Comparison of ENCODE assay signal across 9 cellular contexts in the genomic region with DNA sequence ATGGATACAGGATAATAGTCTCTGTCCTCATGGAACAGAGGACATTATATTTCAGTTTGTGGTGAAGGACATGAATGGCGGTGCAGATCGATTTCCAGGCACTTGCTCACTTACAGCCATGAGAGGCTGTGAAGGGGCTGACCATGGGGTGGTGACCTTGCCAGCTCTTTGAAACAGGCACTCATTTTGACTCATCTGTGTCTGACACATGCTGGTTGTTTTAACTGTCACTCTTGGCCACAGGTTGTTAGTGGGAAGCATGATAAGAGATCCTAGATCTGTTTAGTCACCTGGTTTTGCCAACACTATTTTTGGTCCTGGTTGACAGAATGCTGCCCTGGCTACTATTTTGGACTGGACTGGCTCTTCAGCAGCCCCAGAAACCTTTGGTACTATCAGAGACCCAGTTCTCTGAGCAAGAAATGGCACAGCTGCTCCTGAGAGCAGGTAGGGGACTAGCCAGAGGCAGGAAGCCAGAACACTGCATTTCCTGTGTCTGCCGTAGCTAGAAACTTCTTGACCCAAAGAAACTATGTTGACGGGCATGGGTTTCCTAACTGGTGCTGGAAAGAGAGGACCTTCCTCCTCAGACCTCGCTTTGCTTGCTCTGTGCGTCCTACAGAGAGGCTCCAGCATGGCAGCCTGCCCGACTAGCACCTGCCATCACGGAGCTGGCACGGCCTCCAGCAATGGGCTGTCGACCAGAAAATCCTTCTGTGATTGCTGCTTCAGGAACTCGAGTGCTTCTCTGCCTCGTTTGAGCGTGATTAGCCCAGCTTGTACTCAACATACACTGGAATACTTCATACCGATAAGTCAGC. TPM values are rescaled to one million over a fixed set of nuclear protein-coding genes. Genes with fewer than 3 reads are reported as not detected.
DNase-seq lines count a peak whose midpoint lies in the region; ATAC-seq and TF ChIP-seq lines count a peak whose summit lies in the region.
"Had no signal": no experiment of that assay in that cellular context is flagged by ENCODE, and none has a peak within 500 bp of the region (broad histone marks: within the 10 kb centered on the region; RNA-seq: fewer than 3 reads in every experiment).

No MANE protein-coding gene starts in this region.

- H3K27ac ChIP-seq in BLaER1 treated with 17β-estradiol and CSF1 and Interleukin-3, amounts not matched to agents 10 nM and 100 nM: no peak overlapping the region
- peak overlapping the region; percentile 7 to 61 for H3K27ac ChIP-seq in left lung

- peaks cover 88% of the 10 kb centered on the region for H3K4me1 Mint-ChIP-seq in activated T-cell treated with anti-CD3 and anti-CD28 coated beads, Interleukin-2, amount 50 U/mL, for 72 hours (ENCODE audit: low read depth)

- H3K27me3 Mint-ChIP-seq in activated T-cell treated with anti-CD3 and anti-CD28 coated beads, Interleukin-2, amount 50 U/mL, for 72 hours (ENCODE audit: low read depth): no peaks in the 10 kb centered on the region
- H3K27me3 Mint-ChIP-seq: IgD-negative memory B cell had no signal

- ATAC-seq in activated T-cell treated with anti-CD3 and anti-CD28 coated beads, Interleukin-2, amount 50 U/mL, for 72 hours (replicated peaks in 1 of 2): peak; percentile 94 to 96
- ATAC-seq in left lung (peak; percentile 87), GM19324 (IDR thresholded peaks at IDR 0.05; ENCODE audit: low FRiP score, unreplicated experiment) (no peak)

- no peak overlapping the region for H3K4me3 ChIP-seq in BLaER1 treated with 17β-estradiol and CSF1 and Interleukin-3, amounts not matched to agents 10 nM and 100 nM
- H3K4me3 ChIP-seq in MG63: no peak overlapping the region
- no peak overlapping the region for H3K4me3 ChIP-seq in left lung

- H3K36me3 Mint-ChIP-seq in activated T-cell treated with anti-CD3 and anti-CD28 coated beads, Interleukin-2, amount 50 U/mL, for 72 hours (ENCODE audit: insufficient read depth in 2 of 2): peaks cover 1 to 2% of the 10 kb centered on the region in 2 donors
- H3K36me3 Mint-ChIP-seq: IgD-negative memory B cell had no signal

- no peak overlapping the region for H3K9ac ChIP-seq in BLaER1 treated with 17β-estradiol and CSF1 and Interleukin-3, amounts not matched to agents 10 nM and 100 nM

- peaks cover 0 to 32% (median 3%) of the 10 kb centered on the region in 11 experiments; a peak in 9 of 22 replicates for H3K36me3 ChIP-seq in BLaER1 treated with 17β-estradiol and CSF1 and Interleukin-3, amounts not matched to agents 10 nM and 100 nM
- H3K36me3 ChIP-seq in MG63 (peaks cover 29% of the 10 kb centered on the region), left lung (peaks cover 0 to 4% of the 10 kb centered on the region in 2 donors)

- peak overlapping the region; percentile 93 for H3K27ac Mint-ChIP-seq in activated T-cell treated with anti-CD3 and anti-CD28 coated beads, Interleukin-2, amount 50 U/mL, for 72 hours
- H3K27ac Mint-ChIP-seq: IgD-negative memory B cell had no signal

- H3K4me3 Mint-ChIP-seq in activated T-cell treated with anti-CD3 and anti-CD28 coated beads, Interleukin-2, amount 50 U/mL, for 72 hours: peak overlapping the region; percentile 64 to 86

- intact Hi-C loops in left lung (cut with DNase I): loop anchor here in 1 of 2 donors (10.0 kb wide), 1 partner anchor 47 kb away; no protein-coding TSS in a partner anchor

- no peak for TF ChIP-seq CTCF in left lung (IDR thresholded peaks at IDR 0.05)

- peaks cover 0 to 2% (median 0%) of the 10 kb centered on the region in 11 experiments; a peak in 5 of 22 replicates for H3K27me3 ChIP-seq in BLaER1 treated with 17β-estradiol and CSF1 and Interleukin-3, amounts not matched to agents 10 nM and 100 nM
- H3K27me3 ChIP-seq in MG63: no peaks in the 10 kb centered on the region
- no peaks in the 10 kb centered on the region for H3K27me3 ChIP-seq in left lung

- H3K9me3 Mint-ChIP-seq in activated T-cell treated with anti-CD3 and anti-CD28 coated beads, Interleukin-2, amount 50 U/mL, for 72 hours: no peaks in the 10 kb centered on the region
- H3K9me3 Mint-ChIP-seq: IgD-negative memory B cell had no signal

- H3K4me1 ChIP-seq in BLaER1 treated with 17β-estradiol and CSF1 and Interleukin-3, amounts not matched to agents 10 nM and 100 nM: peaks cover 31 to 77% (median 58%) of the 10 kb centered on the region in 10 experiments
- peaks cover 7 to 19% of the 10 kb centered on the region in 2 donors for H3K4me1 ChIP-seq in left lung

- H3K9me3 ChIP-seq in BLaER1 treated with 17β-estradiol and CSF1 and Interleukin-3, amounts not matched to agents 10 nM and 100 nM (replicated peaks in 1 of 11): peaks cover 0 to 4% (median 0%) of the 10 kb centered on the region in 11 experiments; a peak in 1 of 22 replicates
- no peaks in the 10 kb centered on the region for H3K9me3 ChIP-seq in MG63
- H3K9me3 ChIP-seq in left lung: no peaks in the 10 kb centered on the region

- H3K4me2 ChIP-seq in BLaER1 treated with 17β-estradiol and CSF1 and Interleukin-3, amounts not matched to agents 10 nM and 100 nM: peak overlapping the region in 6 of 11 experiments; percentile 8 to 37 (median 25); a peak in 5 of 22 replicates

- H4K20me1 ChIP-seq in BLaER1 treated with 17β-estradiol and CSF1 and Interleukin-3, amounts not matched to agents 10 nM and 100 nM: peaks cover 0 to 5% (median 0%) of the 10 kb centered on the region in 11 experiments; a peak in 2 of 22 replicates

- DNase-seq in MG63 (peak; percentile 42), left lung (peak; percentile 79 to 83), DMS114 treated with DMSO at 0.1 percent for 48 hours (lab: John Stamatoyannopoulos, UW; ENCODE audit: unreplicated experiment) (no peak), AG08395 (ENCODE audit: low spot score) (no peak), SIG-M5 (lab: John Stamatoyannopoulos, UW) (no peak)
- DNase-seq in activated T-cell treated with anti-CD3 and anti-CD28 coated beads, Interleukin-2, amount 50 U/mL, for 72 hours: peak; percentile 66 to 69

RNA-seq across cellular contexts. Expression of gene PXYLP1, which starts 6.3 kb away (rescaled TPM):
- total RNA-seq in MG63 (2014; rRNA removed; shearing (Covaris generic); ENCODE audit: low replicate concordance): 39.1 and 40.5 TPM in 2 replicates
- total RNA-seq in activated T-cell treated with anti-CD3 and anti-CD28 coated beads, Interleukin-2, amount 50 U/mL, for 72 hours: 10 to 100 TPM; 13.2 to 14.3 TPM
- 10 to 100 TPM; 11.6 to 14.3 TPM for total RNA-seq in left lung

Comparison
In these comparisons a context has a peak if more than half of its experiments do, and no peak if none do; other contexts are left out.
1. H3K27ac ChIP-seq: peak in left lung (2 of 2); none in BLaER1 treated with 17β-estradiol and CSF1 and Interleukin-3, amounts not matched to agents 10 nM and 100 nM (0 of 11).
2. DNase-seq: peak in MG63 (single experiment), activated T-cell treated with anti-CD3 and anti-CD28 coated beads, Interleukin-2, amount 50 U/mL, for 72 hours (2 of 2) and left lung (2 of 2); none in DMS114 treated with DMSO at 0.1 percent for 48 hours (single experiment), AG08395 (single experiment) and SIG-M5 (single experiment).